ENCODE assay signal across 9 cellular contexts in the genomic region with DNA sequence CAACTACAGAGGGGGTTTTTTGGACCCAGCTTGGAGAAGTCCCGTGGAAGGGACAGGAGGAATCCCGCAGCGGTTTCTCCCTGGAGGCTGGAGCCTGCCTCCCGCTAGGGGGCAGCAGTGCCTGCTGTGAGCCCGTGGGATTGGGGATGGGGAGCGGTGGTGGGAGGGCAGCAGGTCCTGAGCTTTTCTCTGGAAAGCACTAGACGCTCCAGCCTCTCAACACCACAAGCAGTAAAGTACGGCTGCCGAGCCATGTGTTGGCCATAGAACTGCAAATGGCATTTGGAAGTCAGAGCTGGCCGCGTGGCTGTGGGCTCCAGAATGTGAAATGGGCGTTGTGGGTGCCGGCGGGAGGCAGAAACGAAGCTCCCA. TPM values are rescaled to one million over a fixed set of nuclear protein-coding genes. Genes with fewer than 3 reads are reported as not detected.
DNase-seq lines count a peak whose midpoint lies in the region; ATAC-seq, FAIRE-seq and TF ChIP-seq lines count a peak whose summit lies in the region.
"Had no signal": no experiment of that assay in that cellular context is flagged by ENCODE, and none has a peak within 500 bp of the region (broad histone marks: within the 10 kb centered on the region; RNA-seq: fewer than 3 reads in every experiment).

No MANE protein-coding gene starts in this region.

- H2AFZ ChIP-seq in KMS-11 (ENCODE audit: low read depth) (no peak overlapping the region), astrocyte (ENCODE audit: low read depth, low read length) (peak overlapping the region; percentile 14)

- peak overlapping the region; percentile 36 for H3K27ac Mint-ChIP-seq in astrocyte (ENCODE audit: unreplicated experiment)

- TF ChIP-seq EP300 in suprapubic skin (IDR thresholded peaks at IDR 0.05): no peak

- H3K36me3 ChIP-seq in KMS-11 (ENCODE audit: insufficient read depth): no peaks in the 10 kb centered on the region
- no peaks in the 10 kb centered on the region for H3K36me3 ChIP-seq in astrocyte (ENCODE audit: insufficient read depth, low read length)
- no peaks in the 10 kb centered on the region for H3K36me3 ChIP-seq in suprapubic skin
- H3K36me3 ChIP-seq: BLaER1 treated with 17β-estradiol and CSF1 and Interleukin-3, amounts not matched to agents 10 nM and 100 nM had no signal

- no peak overlapping the region for H3K4me3 Mint-ChIP-seq in astrocyte (ENCODE audit: unreplicated experiment)

- ATAC-seq in GM19035 (IDR thresholded peaks at IDR 0.05; ENCODE audit: unreplicated experiment) (no peak), GM19452 (IDR thresholded peaks at IDR 0.05; ENCODE audit: unreplicated experiment) (no peak)

- H3K9ac ChIP-seq in KMS-11: no peak overlapping the region
- no peak overlapping the region for H3K9ac ChIP-seq in astrocyte (ENCODE audit: low read length)
- H3K9ac ChIP-seq: BLaER1 treated with 17β-estradiol and CSF1 and Interleukin-3, amounts not matched to agents 10 nM and 100 nM had no signal

- H3K4me2 ChIP-seq in KMS-11: no peak overlapping the region
- peak overlapping the region; percentile 56 for H3K4me2 ChIP-seq in astrocyte (ENCODE audit: low read length)
- H3K4me2 ChIP-seq: BLaER1 treated with 17β-estradiol and CSF1 and Interleukin-3, amounts not matched to agents 10 nM and 100 nM had no signal

- 45% methylated on average over 15 of the region's 15 CpGs for WGBS in suprapubic skin

- no peak for TF ChIP-seq POLR2A in suprapubic skin (IDR thresholded peaks at IDR 0.05)

- H4K20me1 ChIP-seq in KMS-11 (ENCODE audit: insufficient read depth): no peaks in the 10 kb centered on the region
- no peaks in the 10 kb centered on the region for H4K20me1 ChIP-seq in astrocyte (ENCODE audit: insufficient read depth, low read length)

- no peaks in the 10 kb centered on the region for H3K79me2 ChIP-seq in KMS-11 (ENCODE audit: insufficient read depth, low read depth)
- H3K79me2 ChIP-seq in astrocyte (ENCODE audit: insufficient read depth, low read length): no peaks in the 10 kb centered on the region

- no peak overlapping the region for H3K27ac ChIP-seq in KMS-11
- no peak overlapping the region for H3K27ac ChIP-seq in astrocyte (ENCODE audit: low read depth, low read length)
- no peak overlapping the region for H3K27ac ChIP-seq in suprapubic skin
- H3K27ac ChIP-seq: BLaER1 treated with 17β-estradiol and CSF1 and Interleukin-3, amounts not matched to agents 10 nM and 100 nM had no signal

- H3K4me1 ChIP-seq in KMS-11 (ENCODE audit: low read depth, poor library complexity, severe bottlenecking) (no peaks in the 10 kb centered on the region), astrocyte (ENCODE audit: insufficient read depth, low read length) (peaks cover 3% of the 10 kb centered on the region), suprapubic skin (no peaks in the 10 kb centered on the region)

- no peak for FAIRE-seq in astrocyte (lab: Jason Lieb, UNC)

- peak in 2 of 3 experiments; percentile 12 to 25 for DNase-seq in NCI-H1417 (lab: John Stamatoyannopoulos, UW)
- no peak for DNase-seq in NCI-H1417 treated with DMSO at 0.1 percent for 48 hours (lab: John Stamatoyannopoulos, UW)
- DNase-seq in astrocyte (ENCODE audit: low read depth): no peak
- DNase-seq in islet precursor cell: peak; percentile 83
- DNase-seq in suprapubic skin (ENCODE audit: low spot score in 2 of 2): no peak

- H3K36me3 Mint-ChIP-seq in astrocyte (ENCODE audit: low read depth, unreplicated experiment): peaks cover 3% of the 10 kb centered on the region

- TF ChIP-seq CTCF in KMS-11 (conservative IDR thresholded peaks at IDR 0.05; ENCODE audit: low read depth, low read length) (peak; percentile 80), astrocyte (IDR thresholded peaks at IDR 0.05; ENCODE audit: insufficient read depth, low read depth, low read length) (peak; percentile 78), suprapubic skin (IDR thresholded peaks at IDR 0.05) (peak; percentile 16 to 72)

- no peaks in the 10 kb centered on the region for H3K9me3 Mint-ChIP-seq in astrocyte (ENCODE audit: unreplicated experiment)

- H3K27me3 Mint-ChIP-seq in astrocyte (ENCODE audit: low read depth, unreplicated experiment): peaks cover 9% of the 10 kb centered on the region

- H3K4me3 ChIP-seq in KMS-11 (IDR thresholded peaks at IDR 0.05; ENCODE audit: insufficient read depth, low read depth, low read length) (no peak overlapping the region), astrocyte (ENCODE audit: insufficient read depth, low read depth, low read length) (no peak overlapping the region), suprapubic skin (no peak overlapping the region)
- H3K4me3 ChIP-seq: BLaER1 treated with 17β-estradiol and CSF1 and Interleukin-3, amounts not matched to agents 10 nM and 100 nM had no signal

- H3K9me3 ChIP-seq in astrocyte (ENCODE audit: insufficient read depth, low read depth, low read length) (no peaks in the 10 kb centered on the region), suprapubic skin (no peaks in the 10 kb centered on the region)

- H3K27me3 ChIP-seq in KMS-11 (ENCODE audit: insufficient read depth, low read depth) (no peaks in the 10 kb centered on the region), astrocyte (ENCODE audit: insufficient read depth, low read length) (no peaks in the 10 kb centered on the region), suprapubic skin (no peaks in the 10 kb centered on the region)
- H3K27me3 ChIP-seq: BLaER1 treated with 17β-estradiol and CSF1 and Interleukin-3, amounts not matched to agents 10 nM and 100 nM had no signal

- H3K4me1 Mint-ChIP-seq in astrocyte (ENCODE audit: low read depth, unreplicated experiment): peaks cover 4% of the 10 kb centered on the region

RNA-seq across cellular contexts. Expression of gene GMPR, which starts 47.8 kb away (rescaled TPM):
- total RNA-seq in astrocyte: 1.6 and 2.0 TPM in 2 replicates
- 10 to 100 TPM in 2 of 4 donors, 1 to 10 TPM in 2; 4.9 to 16.4 (median 12.9) TPM for total RNA-seq in suprapubic skin

Comparison
In these comparisons a context has a peak if more than half of its experiments do, and no peak if none do; other contexts are left out.
1. DNase-seq: peak in NCI-H1417 (2 of 3) and islet precursor cell (single experiment); none in NCI-H1417 treated with DMSO at 0.1 percent for 48 hours (single experiment), astrocyte (single experiment) and suprapubic skin (0 of 2).
2. Peak in every context shown above with its lines, with median percentiles within 50 percentile points of each other: CTCF ChIP-seq.